In the genomic region with DNA sequence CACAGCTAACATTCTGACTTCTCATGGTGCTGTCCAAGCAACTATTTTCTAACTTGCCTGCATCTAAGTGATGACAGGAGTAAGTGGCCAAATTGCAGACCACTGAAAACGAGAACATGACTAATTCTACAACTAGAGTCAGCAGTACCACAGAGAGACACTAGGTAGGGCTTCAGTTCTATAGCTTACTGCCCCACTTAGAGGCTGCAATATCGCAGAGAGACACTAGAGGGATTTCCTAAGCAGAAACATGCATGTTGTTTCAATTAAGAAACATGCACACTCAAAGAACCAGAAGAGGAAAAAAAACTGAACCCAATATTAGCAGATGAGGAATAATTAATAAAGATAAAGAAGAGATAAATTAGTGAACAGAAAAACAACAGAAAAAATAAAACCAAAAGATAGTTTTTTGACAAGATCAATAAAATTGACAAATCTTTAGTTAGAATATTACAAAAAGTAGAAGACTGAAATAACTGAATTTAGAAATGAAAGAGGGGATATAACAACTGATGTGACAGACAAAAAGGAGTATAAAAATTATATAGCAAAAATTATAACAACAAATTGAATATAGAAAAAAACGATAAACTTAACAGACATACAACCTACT, we compare ENCODE assay signal across 8 cellular contexts.
DNase-seq lines count a peak whose midpoint lies in the region; ATAC-seq, FAIRE-seq and TF ChIP-seq lines count a peak whose summit lies in the region.
"Had no signal": no experiment of that assay in that cellular context is flagged by ENCODE, and none has a peak within 500 bp of the region (broad histone marks: within the 10 kb centered on the region; RNA-seq: fewer than 3 reads in every experiment).

No MANE protein-coding gene starts in this region.

- TF ChIP-seq CTCF in OCI-LY1 (IDR thresholded peaks at IDR 0.05; ENCODE audit: low read length): peak; percentile 88
- peak; percentile 70 for TF ChIP-seq CTCF in bronchial epithelial cell (IDR thresholded peaks at IDR 0.05; ENCODE audit: insufficient read depth, low read length, severe bottlenecking)
- TF ChIP-seq CTCF in thoracic aorta (IDR thresholded peaks at IDR 0.05): peak; percentile 64

- no peak overlapping the region for H3K9ac ChIP-seq in OCI-LY1 (ENCODE audit: low read length)

- H3K4me3 ChIP-seq in OCI-LY1 (ENCODE audit: low read depth, low read length, poor library complexity, severe bottlenecking) (no peak overlapping the region), bronchial epithelial cell (ENCODE audit: low read depth, low read length) (no peak overlapping the region), thoracic aorta (no peak overlapping the region)

- no peak overlapping the region for H3K4me2 ChIP-seq in OCI-LY1 (ENCODE audit: low read length)

- H3K9me3 ChIP-seq in OCI-LY1 (ENCODE audit: low read length) (no peaks in the 10 kb centered on the region), thoracic aorta (no peaks in the 10 kb centered on the region)
- H3K9me3 ChIP-seq: neutrophil had no signal

- FAIRE-seq in bronchial epithelial cell (lab: Jason Lieb, UNC): no peak

- ATAC-seq in GM18508 (IDR thresholded peaks at IDR 0.05; ENCODE audit: insufficient read depth, unreplicated experiment): peak; percentile 100
- peak; percentile 100 for ATAC-seq in HG02610 (IDR thresholded peaks at IDR 0.05; ENCODE audit: unreplicated experiment)
- ATAC-seq in thoracic aorta (ENCODE audit: insufficient number of reproducible peaks, low FRiP score, low read depth): no peak

- H3K36me3 ChIP-seq in OCI-LY1 (ENCODE audit: insufficient read depth, low read length) (no peaks in the 10 kb centered on the region), bronchial epithelial cell (ENCODE audit: control insufficient read depth, insufficient read depth, low read length) (no peaks in the 10 kb centered on the region), thoracic aorta (no peaks in the 10 kb centered on the region)
- H3K36me3 ChIP-seq: neutrophil had no signal

- no peaks in the 10 kb centered on the region for H3K9me2 ChIP-seq in OCI-LY1 (ENCODE audit: low read depth, low read length)

- no peaks in the 10 kb centered on the region for H3F3A ChIP-seq in OCI-LY1 (ENCODE audit: insufficient read depth, low read length)

- H3K4me1 ChIP-seq in OCI-LY1 (ENCODE audit: insufficient read depth, low read length, severe bottlenecking) (no peaks in the 10 kb centered on the region), thoracic aorta (ENCODE audit: control insufficient read depth in 1 of 2, low read depth in 2 of 2) (no peaks in the 10 kb centered on the region)

- no peak overlapping the region for H2AFZ ChIP-seq in OCI-LY1 (ENCODE audit: low read length)

- H4K20me1 ChIP-seq in OCI-LY1 (ENCODE audit: insufficient read depth, low read length): no peaks in the 10 kb centered on the region

- H3K27me3 ChIP-seq in OCI-LY1 (ENCODE audit: insufficient read depth, low read length): no peaks in the 10 kb centered on the region
- no peaks in the 10 kb centered on the region for H3K27me3 ChIP-seq in bronchial epithelial cell (ENCODE audit: control insufficient read depth, insufficient read depth, low read length)
- no peaks in the 10 kb centered on the region for H3K27me3 ChIP-seq in thoracic aorta (replicated peaks; ENCODE audit: insufficient read depth)
- H3K27me3 ChIP-seq: neutrophil had no signal

- H3K79me2 ChIP-seq in OCI-LY1 (ENCODE audit: insufficient read depth, low read length): no peaks in the 10 kb centered on the region

- peak; percentile 69 for DNase-seq in bronchial epithelial cell (ENCODE audit: low read depth)
- peak; percentile 87 for DNase-seq in left kidney (ENCODE audit: low read depth, low spot score)
- no peak for DNase-seq in thoracic aorta (ENCODE audit: low spot score)
- no peak for DNase-seq in occipital lobe (lab: John Stamatoyannopoulos, UW)

- no peak overlapping the region for H3K27ac ChIP-seq in OCI-LY1 (ENCODE audit: low read depth, low read length, poor library complexity, severe bottlenecking)
- no peak overlapping the region for H3K27ac ChIP-seq in thoracic aorta
- H3K27ac ChIP-seq: neutrophil had no signal

Comparison
In these comparisons a context has a peak if more than half of its experiments do, and no peak if none do; other contexts are left out.
1. DNase-seq: peak in bronchial epithelial cell (single experiment) and left kidney (single experiment); none in thoracic aorta (single experiment) and occipital lobe (single experiment).
2. Peak in every context shown above with its lines, with median percentiles within 50 percentile points of each other: CTCF ChIP-seq.